In genomic region chr16:23687034-23687808, GRCh38 we compare ENCODE assay signal across 24 cellular contexts. TPM values are rescaled to one million over a fixed set of nuclear protein-coding genes. Genes with fewer than 3 reads are reported as not detected.
"Had no signal": no experiment of that assay in that cellular context is flagged by ENCODE, and none has a peak within 500 bp of the region (broad histone marks: within the 10 kb centered on the region; RNA-seq: fewer than 3 reads in every experiment).

No MANE protein-coding gene starts in this region.

- H3K9me3 Mint-ChIP-seq: activated naive CD8-positive, alpha-beta T cell treated with anti-CD3 and anti-CD28 coated beads for 36 hours; central memory CD8-positive, alpha-beta T cell; naive thymus-derived CD4-positive, alpha-beta T cell; stimulated activated naive CD8-positive, alpha-beta T cell treated with anti-CD3 and anti-CD28 coated beads, Interleukin-15, Interleukin-2, amounts not matched to agents 100 ng/mL and 50 ng/mL, for 24 hours; WTC11 had no signal

- H3K27me3 ChIP-seq: breast epithelium, foreskin keratinocyte, neutrophil, pancreas, tibial artery had no signal

- H3K4me3 Mint-ChIP-seq: activated naive CD8-positive, alpha-beta T cell treated with anti-CD3 and anti-CD28 coated beads for 36 hours; central memory CD8-positive, alpha-beta T cell; naive thymus-derived CD4-positive, alpha-beta T cell; stimulated activated naive CD8-positive, alpha-beta T cell treated with anti-CD3 and anti-CD28 coated beads, Interleukin-15, Interleukin-2, amounts not matched to agents 100 ng/mL and 50 ng/mL, for 24 hours; WTC11 had no signal

- H3K27me3 Mint-ChIP-seq: activated naive CD8-positive, alpha-beta T cell treated with anti-CD3 and anti-CD28 coated beads for 36 hours; central memory CD8-positive, alpha-beta T cell; naive thymus-derived CD4-positive, alpha-beta T cell; stimulated activated naive CD8-positive, alpha-beta T cell treated with anti-CD3 and anti-CD28 coated beads, Interleukin-15, Interleukin-2, amounts not matched to agents 100 ng/mL and 50 ng/mL, for 24 hours had no signal

- H3K4me1 ChIP-seq: breast epithelium, foreskin keratinocyte, lower lobe of right lung, pancreas, psoas muscle, tibial artery had no signal

- H3K27ac Mint-ChIP-seq: activated naive CD8-positive, alpha-beta T cell treated with anti-CD3 and anti-CD28 coated beads for 36 hours; stimulated activated naive CD8-positive, alpha-beta T cell treated with anti-CD3 and anti-CD28 coated beads, Interleukin-15, Interleukin-2, amounts not matched to agents 100 ng/mL and 50 ng/mL, for 24 hours; WTC11 had no signal

- ATAC-seq: foreskin keratinocyte; lower lobe of right lung; naive thymus-derived CD4-positive, alpha-beta T cell; pancreas; psoas muscle; right cardiac atrium; WTC11 had no signal

- H3K4me1 Mint-ChIP-seq: activated naive CD8-positive, alpha-beta T cell treated with anti-CD3 and anti-CD28 coated beads for 36 hours; central memory CD8-positive, alpha-beta T cell; WTC11 had no signal

- H3K27ac ChIP-seq: breast epithelium, foreskin keratinocyte, lower lobe of right lung, neutrophil, pancreas, psoas muscle, skin epidermis, tibial artery had no signal

- H3K4me3 ChIP-seq: breast epithelium, lower lobe of right lung, pancreas, psoas muscle, skin epidermis, tibial artery had no signal

- H3K9me3 ChIP-seq: breast epithelium, lower lobe of right lung, neutrophil, pancreas, psoas muscle, tibial artery had no signal

- DNase-seq: activated naive CD4-positive, alpha-beta T cell treated with Interleukin-2 at 50 U/mL for 16 hours; activated naive CD8-positive, alpha-beta T cell treated with anti-CD3 and anti-CD28 coated beads for 36 hours; activated T-cell treated with anti-CD3 and anti-CD28 coated beads, Interleukin-2, amount 50 U/mL, for 1 hour; effector memory CD4-positive, alpha-beta T cell; foreskin keratinocyte; lower lobe of right lung; naive thymus-derived CD4-positive, alpha-beta T cell; pancreas; psoas muscle; right cardiac atrium; stimulated activated CD4-positive, alpha-beta T cell treated with anti-CD3 and anti-CD28 coated beads, Interleukin-1b, Interleukin-23, amount 100 ng/mL, for 48 hours; substantia nigra; T-helper 9 cell; tibial artery had no signal

RNA-seq across cellular contexts. Expression of gene ERN2, which starts 25.8 kb away (rescaled TPM):
- total RNA-seq: activated naive CD8-positive, alpha-beta T cell treated with anti-CD3 and anti-CD28 coated beads for 36 hours; dermis microvascular lymphatic vessel endothelial cell; foreskin keratinocyte; glomerular endothelial cell; naive thymus-derived CD4-positive, alpha-beta T cell; T-helper 1 cell treated with Interleukin-12 subunit alpha and Interleukin-12 subunit beta and Interleukin-4 antibody, amounts not matched to agents 30 ng/mL and 1 ng/mL, for 36 hours had no signal
- polyA plus RNA-seq: foreskin keratinocyte; keratinocyte; naive thymus-derived CD4-positive, alpha-beta T cell; right cardiac atrium had no signal
